8 cellular contexts compared by ENCODE assay signal in genomic region chr21:25562660-25563059, GRCh38. TPM values are rescaled to one million over a fixed set of nuclear protein-coding genes. Genes with fewer than 3 reads are reported as not detected.
DNase-seq lines count a peak whose midpoint lies in the region; ATAC-seq, FAIRE-seq and TF ChIP-seq lines count a peak whose summit lies in the region.

No MANE protein-coding gene starts in this region.

- ATAC-seq in psoas muscle (no peak), HG03097 (IDR thresholded peaks at IDR 0.05; ENCODE audit: low FRiP score, unreplicated experiment) (no peak)

- peaks cover 57% of the 10 kb centered on the region for H3K79me2 ChIP-seq in endothelial cell of umbilical vein (ENCODE audit: control insufficient read depth, insufficient read depth, low read length)

- BruUV-seq in endothelial cell of umbilical vein (replicated peaks; lab: Mats Ljungman, UMichigan): TSS peak; percentile 39

- no peak for DNase-seq in Peyer's patch
- peak; percentile 41 for DNase-seq in endothelial cell of umbilical vein (ENCODE audit: low read depth, low spot score)
- no peak for DNase-seq in psoas muscle
- DNase-seq in cortex of kidney (lab: John Stamatoyannopoulos, UW): no peak
- DNase-seq in MV-4-11 (lab: John Stamatoyannopoulos, UW): no peak
- no peak for DNase-seq in stimulated activated CD8-positive, alpha-beta memory T cell treated with anti-CD3 and anti-CD28 coated beads, Interleukin-4, amount 100 ng/mL, for 48 hours

- H3K4me2 ChIP-seq in endothelial cell of umbilical vein (ENCODE audit: insufficient read depth, low read length): peak overlapping the region; percentile 98

- TF ChIP-seq CTCF in Peyer's patch (IDR thresholded peaks at IDR 0.05) (no peak), endothelial cell of umbilical vein (IDR thresholded peaks at IDR 0.05; ENCODE audit: extremely low read depth in 1 of 2, insufficient read depth in 1 of 2, low read depth in 1 of 2, low read length in 2 of 2) (no peak), psoas muscle (IDR thresholded peaks at IDR 0.05) (no peak)

- H3K9me3 ChIP-seq in ES-I3 (ENCODE audit: control insufficient read depth, insufficient read depth, low read length): no peaks in the 10 kb centered on the region
- H3K9me3 ChIP-seq in Peyer's patch: no peaks in the 10 kb centered on the region
- no peaks in the 10 kb centered on the region for H3K9me3 ChIP-seq in endothelial cell of umbilical vein (replicated peaks; ENCODE audit: control insufficient read depth, insufficient read depth, low read length)
- no peaks in the 10 kb centered on the region for H3K9me3 ChIP-seq in psoas muscle

- no peak for FAIRE-seq in endothelial cell of umbilical vein (lab: Jason Lieb, UNC)

- H3K4me3 ChIP-seq in Peyer's patch: peak overlapping the region; percentile 51 to 76 (median 68)
- H3K4me3 ChIP-seq in endothelial cell of umbilical vein (replicated peaks in 1 of 3; ENCODE audit: insufficient read depth in 1 of 3, low read depth in 1 of 3, low read length in 3 of 3): peak overlapping the region; percentile 62 to 97 (median 96)
- H3K4me3 ChIP-seq in psoas muscle: peak overlapping the region; percentile 69

- no peaks in the 10 kb centered on the region for H3K9me1 ChIP-seq in endothelial cell of umbilical vein (replicated peaks; ENCODE audit: control insufficient read depth, extremely low read depth, insufficient read depth, low read length)

- CTCF ChIA-PET in endothelial cell of umbilical vein (lab: Charles Lee): interaction anchor here (1.0 to 1.4 kb wide), 3 partner anchors 26 to 138 kb away, joined by 3 read pairs; no protein-coding TSS in a partner anchor

- 79 to 80% (median 80%) methylated on average over 10 of the region's 10 CpGs for WGBS in psoas muscle, 3 donors

- H3K4me1 ChIP-seq in ES-I3 (ENCODE audit: insufficient read depth, low read length) (no peaks in the 10 kb centered on the region), Peyer's patch (peaks cover 0 to 6% (median 3%) of the 10 kb centered on the region in 4 donors), endothelial cell of umbilical vein (ENCODE audit: control insufficient read depth, extremely low read depth, insufficient read depth, low read length) (peaks cover 34% of the 10 kb centered on the region), psoas muscle (no peaks in the 10 kb centered on the region)

- TF ChIP-seq POLR2A in Peyer's patch (IDR thresholded peaks at IDR 0.05) (no peak), endothelial cell of umbilical vein (IDR thresholded peaks at IDR 0.05; ENCODE audit: low read depth, low read length) (no peak)

- POLR2A ChIA-PET in endothelial cell of umbilical vein (lab: Charles Lee): no interaction called here

- no peaks in the 10 kb centered on the region for H4K20me1 ChIP-seq in endothelial cell of umbilical vein (replicated peaks; ENCODE audit: control insufficient read depth, extremely low read depth, insufficient read depth, low read length)

- H3K27me3 ChIP-seq in Peyer's patch: no peaks in the 10 kb centered on the region
- H3K27me3 ChIP-seq in endothelial cell of umbilical vein (ENCODE audit: control insufficient read depth in 2 of 2, insufficient read depth in 2 of 2, low read length in 2 of 2): no peaks in the 10 kb centered on the region
- no peaks in the 10 kb centered on the region for H3K27me3 ChIP-seq in psoas muscle (ENCODE audit: insufficient read depth in 3 of 3, low read length in 2 of 3)

- dilution Hi-C loops in endothelial cell of umbilical vein (cut with MboI; ENCODE audit: extremely low pct_ligation_motif_present, low sequenced_read_pairs): no loop called here

- H2AFZ ChIP-seq in endothelial cell of umbilical vein (ENCODE audit: low read depth, low read length): peak overlapping the region; percentile 88

- H3K9ac ChIP-seq in ES-I3 (ENCODE audit: low read depth, low read length) (peak overlapping the region; percentile 50; the same call in 1 of the 2 replicates), endothelial cell of umbilical vein (replicated peaks; ENCODE audit: extremely low read depth, insufficient read depth, low read length) (peak overlapping the region; percentile 91)

- intact Hi-C loops in endothelial cell of umbilical vein (cut with micrococcal nuclease) (loop anchor here (1.0 to 5.0 kb wide), 4 partner anchors 44 to 210 kb away; partner anchors contain the start of gene MRPL39), psoas muscle (cut with DNase I) (no loop called here)

- H3K36me3 ChIP-seq in ES-I3 (ENCODE audit: insufficient read depth, low read length): no peaks in the 10 kb centered on the region
- no peaks in the 10 kb centered on the region for H3K36me3 ChIP-seq in Peyer's patch
- peaks cover 2 to 4% of the 10 kb centered on the region in 2 experiments for H3K36me3 ChIP-seq in endothelial cell of umbilical vein (ENCODE audit: control insufficient read depth in 2 of 2, extremely low read depth in 1 of 2, insufficient read depth in 2 of 2, low read length in 2 of 2)
- H3K36me3 ChIP-seq in psoas muscle (ENCODE audit: insufficient read depth in 1 of 2, low read depth in 1 of 2): peaks cover 3 to 26% of the 10 kb centered on the region in 2 donors

- H3K27ac ChIP-seq in Peyer's patch: peak overlapping the region in 2 of 4 donors; percentile 76 to 86
- H3K27ac ChIP-seq in endothelial cell of umbilical vein (ENCODE audit: insufficient read depth, low read depth, low read length): peak overlapping the region; percentile 89
- H3K27ac ChIP-seq in psoas muscle: no peak overlapping the region

TF ChIP-seq in endothelial cell of umbilical vein, 7 proteins besides CTCF, POLR2A, EP300 and RAD21:
- no peak for TF ChIP-seq EZH2 (IDR thresholded peaks at IDR 0.05; ENCODE audit: borderline replicate concordance, low read depth, low read length, severe bottlenecking)
- TF ChIP-seq POLR2AphosphoS5 (IDR thresholded peaks at IDR 0.05; ENCODE audit: insufficient read depth, low read depth, low read length): no peak
- no peak for TF ChIP-seq JUN (IDR thresholded peaks at IDR 0.05; ENCODE audit: borderline replicate concordance, insufficient read depth, insufficient read length, low read depth)
- no peak for TF ChIP-seq GATA2 (IDR thresholded peaks at IDR 0.05; ENCODE audit: insufficient read depth, insufficient read length, low read depth, low read length)
- TF ChIP-seq MYC (IDR thresholded peaks at IDR 0.05; ENCODE audit: low read depth, low read length): no peak
- TF ChIP-seq MAX (IDR thresholded peaks at IDR 0.05; ENCODE audit: insufficient read depth, insufficient read length): no peak

RNA-seq across cellular contexts. Expression of gene MRPL39, which starts 44.6 kb away (rescaled TPM):
- total RNA-seq in Peyer's patch: 10 to 100 TPM in 3 of 4 donors, 1 to 10 TPM in 1; 5.3 to 18.2 (median 16.1) TPM
- total RNA-seq in endothelial cell of umbilical vein: 25.2 and 28.1 TPM in 2 replicates
- 7.8 and 10.4 TPM in 2 replicates for polyA plus RNA-seq in endothelial cell of umbilical vein
- 18.7 and 21.0 TPM in 2 replicates for polyA plus RNA-seq in endothelial cell of umbilical vein (2011; cell fraction: cytosol; rRNA removed)
- 12.7 and 15.4 TPM in 2 replicates for polyA plus RNA-seq in endothelial cell of umbilical vein (2011; cell fraction: nucleus; rRNA removed)
- 34.0 and 51.4 TPM in 2 replicates for polyA plus RNA-seq in endothelial cell of umbilical vein (2012)
- polyA minus RNA-seq in endothelial cell of umbilical vein: 10.0 and 11.1 TPM in 2 replicates
- 20.0 TPM for polyA minus RNA-seq in endothelial cell of umbilical vein (2011; cell fraction: cytosol; rRNA and poly(A)+ RNA removed)
- polyA minus RNA-seq in endothelial cell of umbilical vein (2011; cell fraction: nucleus; rRNA and poly(A)+ RNA removed): 6.5 and 7.1 TPM in 2 replicates
- 10 to 100 TPM; 40.5 to 44.5 (median 42.0) TPM for total RNA-seq in psoas muscle
- polyA plus RNA-seq in psoas muscle: 10 to 100 TPM; 49.5 to 75.0 (median 52.6) TPM
